ENCODE assay signal across 10 cellular contexts in the genomic region with DNA sequence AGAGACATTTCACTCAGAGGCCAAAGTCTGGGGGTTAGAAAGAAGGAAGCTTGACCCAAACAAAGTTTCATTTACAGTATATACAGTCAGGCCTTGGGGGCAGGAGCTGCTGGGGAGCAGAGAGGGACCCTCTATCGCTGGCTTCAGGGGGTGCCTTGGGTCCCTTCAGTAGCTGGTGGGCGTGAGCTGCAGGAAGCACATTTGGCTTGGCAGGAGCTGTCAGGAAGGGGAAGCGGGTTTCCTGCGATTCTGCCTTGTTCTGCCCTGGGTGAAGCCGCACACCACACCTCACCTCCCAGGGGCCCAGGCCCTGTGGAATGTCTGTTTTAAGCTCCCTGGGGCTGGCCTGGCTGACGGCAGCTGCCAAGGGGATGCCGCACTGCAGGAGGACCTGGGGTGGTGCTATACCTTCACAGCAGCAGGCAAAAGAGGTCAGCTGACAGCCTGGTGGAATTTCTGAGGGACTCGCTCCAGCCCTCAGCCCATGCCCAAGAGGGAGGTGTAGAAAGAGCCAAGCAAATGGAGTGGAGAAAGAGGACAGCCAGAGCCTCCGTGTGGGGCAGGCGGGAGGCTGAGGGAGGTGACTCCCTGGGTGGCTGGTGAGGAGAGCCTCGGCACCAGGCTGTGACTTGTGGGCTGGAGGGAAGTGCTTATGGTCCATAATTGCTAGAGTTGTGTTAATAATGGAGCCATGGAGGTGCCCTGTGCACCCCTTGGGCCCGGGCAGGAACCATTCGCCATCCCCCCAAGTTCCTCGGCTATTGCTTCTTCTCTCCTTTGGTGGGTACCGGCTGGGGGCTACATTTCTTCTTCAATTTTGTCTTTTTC. TPM values are rescaled to one million over a fixed set of nuclear protein-coding genes. Genes with fewer than 3 reads are reported as not detected.
A peak's percentile ranks its signal among the peaks of the same experiment; 100 is the strongest.
DNase-seq lines count a peak whose midpoint lies in the region; ATAC-seq, FAIRE-seq and TF ChIP-seq lines count a peak whose summit lies in the region.
"Had no signal": no experiment of that assay in that cellular context is flagged by ENCODE, and none has a peak within 500 bp of the region (broad histone marks: within the 10 kb centered on the region; RNA-seq: fewer than 3 reads in every experiment).

No MANE protein-coding gene starts in this region.

- H3K27me3 ChIP-seq in endothelial cell of umbilical vein (ENCODE audit: control insufficient read depth in 2 of 2, insufficient read depth in 2 of 2, low read length in 2 of 2) (peaks cover 0 to 2% of the 10 kb centered on the region in 2 experiments), ovary (no peaks in the 10 kb centered on the region)
- H3K27me3 ChIP-seq: BE2C had no signal

- no TSS peak for BruUV-seq in endothelial cell of umbilical vein (replicated peaks; lab: Mats Ljungman, UMichigan)

- peak in 1 of 2 donors; percentile 53 for ATAC-seq in naive thymus-derived CD8-positive, alpha-beta T cell
- ATAC-seq in HG02852 (IDR thresholded peaks at IDR 0.05; ENCODE audit: unreplicated experiment) (no peak), HG03565 (IDR thresholded peaks at IDR 0.05; ENCODE audit: unreplicated experiment) (no peak)

- POLR2A ChIA-PET in endothelial cell of umbilical vein (lab: Charles Lee) = interaction anchor here (0.6 kb wide), 1 partner anchor 16 kb away, joined by 5 read pairs; no protein-coding TSS in a partner anchor
- POLR2A ChIA-PET in naive thymus-derived CD8-positive, alpha-beta T cell (lab: Charles Lee) = interaction anchor here (1.0 to 1.3 kb wide), 2 partner anchors 13 to 24 kb away, joined by 3 read pairs; no protein-coding TSS in a partner anchor

- TF ChIP-seq POLR2A in NB4 (IDR thresholded peaks at IDR 0.05; ENCODE audit: extremely low read depth, insufficient read length) (no peak), endothelial cell of umbilical vein (IDR thresholded peaks at IDR 0.05; ENCODE audit: low read depth, low read length) (no peak), ovary (IDR thresholded peaks at IDR 0.05) (no peak)

- no peak for TF ChIP-seq EP300 in ovary (IDR thresholded peaks at IDR 0.05)

- FAIRE-seq in endothelial cell of umbilical vein (lab: Jason Lieb, UNC) = peak; percentile 73

- WGBS in ovary, 3 donors = 83 to 90% (median 90%) methylated on average over 15 of the region's 15 CpGs

- peak overlapping the region; percentile 33 for H2AFZ ChIP-seq in endothelial cell of umbilical vein (ENCODE audit: low read depth, low read length)

- H3K9me1 ChIP-seq in endothelial cell of umbilical vein (replicated peaks; ENCODE audit: control insufficient read depth, extremely low read depth, insufficient read depth, low read length) = no peaks in the 10 kb centered on the region

- H3K36me3 ChIP-seq in endothelial cell of umbilical vein (ENCODE audit: control insufficient read depth in 2 of 2, extremely low read depth in 1 of 2, insufficient read depth in 2 of 2, low read length in 2 of 2) (no peaks in the 10 kb centered on the region), ovary (no peaks in the 10 kb centered on the region)
- H3K36me3 ChIP-seq: BE2C had no signal

- peak; percentile 88 for DNase-seq in A172 (ENCODE audit: low spot score)
- peak; percentile 30 for DNase-seq in NB4 (ENCODE audit: low read depth)
- DNase-seq in endothelial cell of umbilical vein (ENCODE audit: low read depth, low spot score) = peak; percentile 32
- DNase-seq in naive thymus-derived CD8-positive, alpha-beta T cell = peak in 1 of 10 donors; percentile 11
- DNase-seq in pons (ENCODE audit: low spot score) = no peak
- no peak for DNase-seq in ovary
- DNase-seq: BE2C had no signal

- H3K4me1 Mint-ChIP-seq in naive thymus-derived CD8-positive, alpha-beta T cell = peaks cover 15 to 34% (median 28%) of the 10 kb centered on the region in 4 donors

- no peak overlapping the region for H3K27ac ChIP-seq in endothelial cell of umbilical vein (ENCODE audit: insufficient read depth, low read depth, low read length)
- H3K27ac ChIP-seq in ovary = no peak overlapping the region

- no peaks in the 10 kb centered on the region for H4K20me1 ChIP-seq in endothelial cell of umbilical vein (replicated peaks; ENCODE audit: control insufficient read depth, extremely low read depth, insufficient read depth, low read length)

- H3K9me3 ChIP-seq in endothelial cell of umbilical vein (replicated peaks; ENCODE audit: control insufficient read depth, insufficient read depth, low read length) (no peaks in the 10 kb centered on the region), ovary (no peaks in the 10 kb centered on the region)
- H3K9me3 ChIP-seq: BE2C had no signal

- peak overlapping the region in 7 of 10 donors; percentile 59 to 77 (median 68) for H3K4me3 Mint-ChIP-seq in naive thymus-derived CD8-positive, alpha-beta T cell

- dilution Hi-C loops in endothelial cell of umbilical vein (cut with MboI; ENCODE audit: extremely low pct_ligation_motif_present, low sequenced_read_pairs) = no loop called here

- H3K79me2 ChIP-seq in endothelial cell of umbilical vein (ENCODE audit: control insufficient read depth, insufficient read depth, low read length) = no peaks in the 10 kb centered on the region

- no peak overlapping the region for H3K4me3 ChIP-seq in NB4 (ENCODE audit: low read depth, low read length)
- H3K4me3 ChIP-seq in endothelial cell of umbilical vein (replicated peaks in 1 of 3; ENCODE audit: insufficient read depth in 1 of 3, low read depth in 1 of 3, low read length in 3 of 3) = no peak overlapping the region
- no peak overlapping the region for H3K4me3 ChIP-seq in ovary

- intact Hi-C loops in endothelial cell of umbilical vein (cut with micrococcal nuclease) = loop anchor here (1.0 to 2.0 kb wide), 2 partner anchors 13 to 23 kb away; no protein-coding TSS in a partner anchor
- intact Hi-C loops in ovary (cut with DNase I) = loop anchor here in 1 of 4 donors (10.0 kb wide), 1 partner anchor 147 kb away; no protein-coding TSS in a partner anchor

- H3K9ac ChIP-seq in endothelial cell of umbilical vein (replicated peaks; ENCODE audit: extremely low read depth, insufficient read depth, low read length) = no peak overlapping the region

- no peak for TF ChIP-seq CTCF in NB4 (IDR thresholded peaks at IDR 0.05; ENCODE audit: low read depth, low read length)
- TF ChIP-seq CTCF in endothelial cell of umbilical vein (IDR thresholded peaks at IDR 0.05; ENCODE audit: extremely low read depth in 1 of 2, insufficient read depth in 1 of 2, low read depth in 1 of 2, low read length in 2 of 2) = no peak
- TF ChIP-seq CTCF in ovary (IDR thresholded peaks at IDR 0.05) = no peak

- H3K27me3 Mint-ChIP-seq in naive thymus-derived CD8-positive, alpha-beta T cell = no peaks in the 10 kb centered on the region

- no peak overlapping the region for H3K4me2 ChIP-seq in endothelial cell of umbilical vein (ENCODE audit: insufficient read depth, low read length)

- CTCF ChIA-PET in endothelial cell of umbilical vein (lab: Charles Lee) = interaction anchor here (0.8 to 8.0 kb wide), 8 partner anchors 15 to 173 kb away, joined by 3 to 122 read pairs (median 4); no protein-coding TSS in a partner anchor

- peak overlapping the region in 5 of 10 donors; percentile 36 to 94 (median 68) for H3K27ac Mint-ChIP-seq in naive thymus-derived CD8-positive, alpha-beta T cell
- H3K27ac Mint-ChIP-seq: activated T-helper 2 cell treated with anti-CD3 and anti-CD28 coated beads, Interferon-gamma antibody, Interleukin-2, Interleukin-4, amounts not matched to agents 10 μg/mL and 5 μg/mL and 100 μg/mL, durations not matched to agents 14 hours and 24 hours and 36 hours had no signal

- H3K4me1 ChIP-seq in endothelial cell of umbilical vein (ENCODE audit: control insufficient read depth, extremely low read depth, insufficient read depth, low read length) = peaks cover 16% of the 10 kb centered on the region
- H3K4me1 ChIP-seq in ovary (ENCODE audit: insufficient read depth) = peaks cover 5% of the 10 kb centered on the region
- H3K4me1 ChIP-seq: BE2C had no signal

- no peaks in the 10 kb centered on the region for H3K36me3 Mint-ChIP-seq in naive thymus-derived CD8-positive, alpha-beta T cell

- no peaks in the 10 kb centered on the region for H3K9me3 Mint-ChIP-seq in naive thymus-derived CD8-positive, alpha-beta T cell
- H3K9me3 Mint-ChIP-seq: activated T-helper 2 cell treated with anti-CD3 and anti-CD28 coated beads, Interferon-gamma antibody, Interleukin-2, Interleukin-4, amounts not matched to agents 10 μg/mL and 5 μg/mL and 100 μg/mL, durations not matched to agents 14 hours and 24 hours and 36 hours had no signal

TF ChIP-seq in endothelial cell of umbilical vein, 7 proteins besides CTCF, POLR2A, EP300 and RAD21:
- TF ChIP-seq GATA2 (IDR thresholded peaks at IDR 0.05; ENCODE audit: insufficient read depth, insufficient read length, low read depth, low read length) (no peak), FOS (IDR thresholded peaks at IDR 0.05; ENCODE audit: borderline replicate concordance, insufficient read depth, low read length) (no peak), MYC (IDR thresholded peaks at IDR 0.05; ENCODE audit: low read depth, low read length) (no peak), MAX (IDR thresholded peaks at IDR 0.05; ENCODE audit: insufficient read depth, insufficient read length) (no peak), JUN (IDR thresholded peaks at IDR 0.05; ENCODE audit: borderline replicate concordance, insufficient read depth, insufficient read length, low read depth) (no peak), POLR2AphosphoS5 (IDR thresholded peaks at IDR 0.05; ENCODE audit: insufficient read depth, low read depth, low read length) (no peak), EZH2 (IDR thresholded peaks at IDR 0.05; ENCODE audit: borderline replicate concordance, low read depth, low read length, severe bottlenecking) (no peak)

RNA-seq across cellular contexts. Expression of gene PSD4, which starts 43.9 kb away (rescaled TPM):
- 10.0 and 10.2 TPM in 2 replicates for total RNA-seq in A172 (2014; rRNA removed; shearing (Covaris generic))
- 0.09 and 0.24 TPM in 2 replicates for total RNA-seq in endothelial cell of umbilical vein
- 0.01 TPM in 1 of 2 replicates, not detected in the other for polyA plus RNA-seq in endothelial cell of umbilical vein
- 0.04 and 0.08 TPM in 2 replicates for polyA plus RNA-seq in endothelial cell of umbilical vein (2011; cell fraction: cytosol; rRNA removed)
- polyA plus RNA-seq in endothelial cell of umbilical vein (2011; cell fraction: nucleus; rRNA removed) = 0.04 and 0.07 TPM in 2 replicates
- polyA plus RNA-seq in endothelial cell of umbilical vein (2012) = 0.04 and 0.05 TPM in 2 replicates
- 0.74 TPM in 1 of 2 replicates, not detected in the other for polyA minus RNA-seq in endothelial cell of umbilical vein
- polyA minus RNA-seq in endothelial cell of umbilical vein (2011; cell fraction: cytosol; rRNA and poly(A)+ RNA removed) = 1.7 TPM
- 0.14 TPM in 1 of 2 replicates, not detected in the other for polyA minus RNA-seq in endothelial cell of umbilical vein (2011; cell fraction: nucleus; rRNA and poly(A)+ RNA removed)
- 100 to 1,000 TPM; 118 to 124 TPM for total RNA-seq in naive thymus-derived CD8-positive, alpha-beta T cell
- polyA plus RNA-seq in naive thymus-derived CD8-positive, alpha-beta T cell = 10 to 100 TPM; 22.8 to 44.1 (median 29.9) TPM
- 10 to 100 TPM in 1 of 7 donors, 1 to 10 TPM in 6; 2.0 to 14.1 (median 5.4) TPM for total RNA-seq in ovary
- polyA plus RNA-seq in ovary = 1 to 10 TPM; 1.2 to 3.3 TPM

Comparison
In these comparisons a context has a peak if more than half of its experiments do, and no peak if none do; other contexts are left out.
1. DNase-seq: peak in A172 (single experiment), NB4 (single experiment) and endothelial cell of umbilical vein (single experiment); none in pons (single experiment) and ovary (0 of 5).
2. RNA of gene PSD4, which starts 43.9 kb away (total RNA-seq): 118 to 124 TPM in naive thymus-derived CD8-positive, alpha-beta T cell; 10.0 to 10.2 TPM in A172, 2.0 to 14.1 TPM in ovary and 0.09 to 0.24 TPM in endothelial cell of umbilical vein; every median in the first group is over 4 times any median in the second.